8 cellular contexts compared by ENCODE assay signal in genomic region chr2:11498543-11499034, GRCh38. TPM values are rescaled to one million over a fixed set of nuclear protein-coding genes. Genes with fewer than 3 reads are reported as not detected.
DNase-seq lines count a peak whose midpoint lies in the region; ATAC-seq, FAIRE-seq and TF ChIP-seq lines count a peak whose summit lies in the region.

No MANE protein-coding gene starts in this region.

- H3K4me1 Mint-ChIP-seq in osteocyte (ENCODE audit: unreplicated experiment), result peaks cover 10% of the 10 kb centered on the region

- H3K36me3 Mint-ChIP-seq in osteocyte (ENCODE audit: unreplicated experiment), result no peaks in the 10 kb centered on the region

- no peak overlapping the region for H3K4me3 ChIP-seq in bronchial epithelial cell (ENCODE audit: low read depth, low read length)

- peaks cover 5% of the 10 kb centered on the region for H3K27me3 ChIP-seq in bronchial epithelial cell (ENCODE audit: control insufficient read depth, insufficient read depth, low read length)

- no peak overlapping the region for H3K27ac Mint-ChIP-seq in osteocyte (ENCODE audit: unreplicated experiment)

- FAIRE-seq in bronchial epithelial cell (lab: Jason Lieb, UNC), result peak; percentile 7

- TF ChIP-seq CTCF in bronchial epithelial cell (IDR thresholded peaks at IDR 0.05; ENCODE audit: insufficient read depth, low read length, severe bottlenecking) (no peak), osteocyte (IDR thresholded peaks at IDR 0.05) (no peak)

- peaks cover 42% of the 10 kb centered on the region for H3K27me3 Mint-ChIP-seq in osteocyte (ENCODE audit: unreplicated experiment)

- no peak overlapping the region for H3K4me3 Mint-ChIP-seq in osteocyte (ENCODE audit: unreplicated experiment)

- no peaks in the 10 kb centered on the region for H3K36me3 ChIP-seq in bronchial epithelial cell (ENCODE audit: control insufficient read depth, insufficient read depth, low read length)

- ATAC-seq in GM19468 (IDR thresholded peaks at IDR 0.05; ENCODE audit: extremely low read depth, unreplicated experiment) (peak; percentile 85), HG03520 (IDR thresholded peaks at IDR 0.05; ENCODE audit: unreplicated experiment) (peak; percentile 94)

- DNase-seq in A172 (ENCODE audit: low spot score) (peak; percentile 57), bronchial epithelial cell (ENCODE audit: low read depth) (no peak), osteocyte (ENCODE audit: extremely low spot score, unreplicated experiment) (peak; percentile 70), NCI-H187 (lab: John Stamatoyannopoulos, UW) (no peak), NCI-H226 (no peak), epidermal melanocyte (ENCODE audit: insufficient read length, low spot score) (no peak)

- H3K9me3 Mint-ChIP-seq in osteocyte (ENCODE audit: unreplicated experiment), result peaks cover 8% of the 10 kb centered on the region

RNA-seq across cellular contexts. Expression of gene E2F6, which starts 32.6 kb away (rescaled TPM):
- total RNA-seq in A172 (2014; rRNA removed; shearing (Covaris generic)), result 31.2 and 38.8 TPM in 2 replicates
- 9.1 and 12.1 TPM in 2 replicates for total RNA-seq in bronchial epithelial cell
- total RNA-seq in osteocyte, result 14.8 and 16.9 TPM in 2 replicates

RNA-seq across cellular contexts. Expression of gene GREB1, which starts 35.3 kb away (rescaled TPM):
- total RNA-seq in A172 (2014; rRNA removed; shearing (Covaris generic)), result 2.8 and 3.4 TPM in 2 replicates
- under 0.01 TPM in 2 replicates for total RNA-seq in bronchial epithelial cell
- total RNA-seq in osteocyte, result 0.54 and 0.55 TPM in 2 replicates

Comparison
In these comparisons a context has a peak if more than half of its experiments do, and no peak if none do; other contexts are left out.
1. DNase-seq: peak in A172 (single experiment) and osteocyte (single experiment); none in bronchial epithelial cell (single experiment), NCI-H187 (0 of 2), NCI-H226 (single experiment) and epidermal melanocyte (single experiment).